ENCODE assay signal across 10 cellular contexts in the genomic region with DNA sequence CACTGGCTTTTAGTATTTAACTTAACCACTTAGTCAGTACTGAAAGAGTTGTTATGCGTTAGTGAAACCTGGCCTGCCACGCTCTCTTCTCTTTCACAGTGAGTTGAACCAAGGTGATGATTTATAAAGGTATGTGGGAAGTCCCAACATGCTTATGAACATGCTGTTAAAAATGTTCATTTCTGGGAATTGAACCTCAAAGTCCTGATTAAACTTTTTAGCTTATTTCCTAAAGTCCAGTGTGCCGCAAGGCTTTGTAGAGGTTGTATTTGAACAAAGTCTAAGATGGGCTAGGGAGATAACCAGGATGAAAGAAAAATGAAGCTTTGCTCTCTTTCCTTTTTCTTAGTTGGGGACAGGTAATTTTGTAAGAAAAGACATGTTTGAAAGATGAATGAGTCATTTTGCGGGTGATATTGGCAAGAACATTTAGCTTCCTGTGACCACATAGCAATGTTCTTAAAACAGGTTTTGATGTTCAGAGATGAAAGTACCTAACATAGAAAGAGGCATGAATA.
A peak's percentile ranks its signal among the peaks of the same experiment; 100 is the strongest.
DNase-seq lines count a peak whose midpoint lies in the region; ATAC-seq and TF ChIP-seq lines count a peak whose summit lies in the region.
"Had no signal": no experiment of that assay in that cellular context is flagged by ENCODE, and none has a peak within 500 bp of the region (broad histone marks: within the 10 kb centered on the region; RNA-seq: fewer than 3 reads in every experiment).

No MANE protein-coding gene starts in this region.

- peaks cover 7% of the 10 kb centered on the region for H3K4me1 Mint-ChIP-seq in activated CD4-positive, alpha-beta memory T cell treated with anti-CD3 and anti-CD28 coated beads for 36 hours (ENCODE audit: low read depth)
- H3K4me1 Mint-ChIP-seq: neural crest cell had no signal

- no peaks in the 10 kb centered on the region for H3K9me3 Mint-ChIP-seq in activated CD4-positive, alpha-beta memory T cell treated with anti-CD3 and anti-CD28 coated beads for 36 hours
- H3K9me3 Mint-ChIP-seq: neural crest cell had no signal

- no peak overlapping the region for H3K4me3 ChIP-seq in heart left ventricle
- H3K4me3 ChIP-seq: BLaER1 treated with 17β-estradiol and CSF1 and Interleukin-3, amounts not matched to agents 10 nM and 100 nM had no signal

- DNase-seq in A172 (ENCODE audit: low spot score) = peak; percentile 22
- peak; percentile 60 for DNase-seq in activated CD4-positive, alpha-beta memory T cell treated with anti-CD3 and anti-CD28 coated beads for 36 hours
- no peak for DNase-seq in NCI-H1436 (lab: John Stamatoyannopoulos, UW)
- DNase-seq in heart left ventricle = no peak
- DNase-seq in DMS153 treated with DMSO at 0.1 percent for 48 hours (lab: John Stamatoyannopoulos, UW; ENCODE audit: unreplicated experiment) = no peak
- no peak for DNase-seq in sciatic nerve (ENCODE audit: low spot score)

- no peak for TF ChIP-seq CTCF in heart left ventricle (IDR thresholded peaks at IDR 0.05)

- no peak overlapping the region for H3K4me3 Mint-ChIP-seq in activated CD4-positive, alpha-beta memory T cell treated with anti-CD3 and anti-CD28 coated beads for 36 hours
- H3K4me3 Mint-ChIP-seq: neural crest cell had no signal

- ATAC-seq in GM19324 (IDR thresholded peaks at IDR 0.05; ENCODE audit: low FRiP score, unreplicated experiment) (peak; percentile 73), HG02970 (IDR thresholded peaks at IDR 0.05; ENCODE audit: low FRiP score, unreplicated experiment) (peak; percentile 93), heart left ventricle (no peak), sciatic nerve (no peak)

- no peak for TF ChIP-seq POLR2A in heart left ventricle (IDR thresholded peaks at IDR 0.05)

- WGBS in heart left ventricle, 4 donors = 87 to 93% (median 89%) methylated on average over 4 of the region's 4 CpGs

- POLR2A ChIA-PET in activated CD4-positive, alpha-beta memory T cell treated with anti-CD3 and anti-CD28 coated beads for 36 hours (lab: Charles Lee) = no interaction called here

- H3K4me1 ChIP-seq in heart left ventricle = no peaks in the 10 kb centered on the region
- H3K4me1 ChIP-seq: BLaER1 treated with 17β-estradiol and CSF1 and Interleukin-3, amounts not matched to agents 10 nM and 100 nM had no signal

- H3K27ac ChIP-seq in heart left ventricle = no peak overlapping the region
- H3K27ac ChIP-seq: BLaER1 treated with 17β-estradiol and CSF1 and Interleukin-3, amounts not matched to agents 10 nM and 100 nM had no signal

- peaks cover 2% of the 10 kb centered on the region for H3K27me3 Mint-ChIP-seq in activated CD4-positive, alpha-beta memory T cell treated with anti-CD3 and anti-CD28 coated beads for 36 hours

- H3K36me3 Mint-ChIP-seq in activated CD4-positive, alpha-beta memory T cell treated with anti-CD3 and anti-CD28 coated beads for 36 hours = no peaks in the 10 kb centered on the region

- no peaks in the 10 kb centered on the region for H3K27me3 ChIP-seq in heart left ventricle
- H3K27me3 ChIP-seq: BLaER1 treated with 17β-estradiol and CSF1 and Interleukin-3, amounts not matched to agents 10 nM and 100 nM had no signal

- no peaks in the 10 kb centered on the region for H3K9me3 ChIP-seq in heart left ventricle
- H3K9me3 ChIP-seq: BLaER1 treated with 17β-estradiol and CSF1 and Interleukin-3, amounts not matched to agents 10 nM and 100 nM had no signal

- no peaks in the 10 kb centered on the region for H3K36me3 ChIP-seq in heart left ventricle
- H3K36me3 ChIP-seq: BLaER1 treated with 17β-estradiol and CSF1 and Interleukin-3, amounts not matched to agents 10 nM and 100 nM had no signal

- CTCF ChIA-PET in activated CD4-positive, alpha-beta memory T cell treated with anti-CD3 and anti-CD28 coated beads for 36 hours (lab: Charles Lee) = interaction anchor here (0.7 kb wide), 1 partner anchor 34 kb away, joined by 4 read pairs; no protein-coding TSS in a partner anchor

- peak overlapping the region; percentile 53 for H3K27ac Mint-ChIP-seq in activated CD4-positive, alpha-beta memory T cell treated with anti-CD3 and anti-CD28 coated beads for 36 hours

- intact Hi-C loops in activated CD4-positive, alpha-beta memory T cell treated with anti-CD3 and anti-CD28 coated beads for 36 hours (cut with micrococcal nuclease) = loop anchor here (1.0 to 10.0 kb wide), 4 partner anchors 157 to 1166 kb away; partner anchors contain the start of gene ARAP2
- intact Hi-C loops in heart left ventricle (cut with DNase I) (no loop called here), sciatic nerve (cut with DNase I) (no loop called here)

Comparison
In these comparisons a context has a peak if more than half of its experiments do, and no peak if none do; other contexts are left out.
1. DNase-seq: peak in A172 (single experiment) and activated CD4-positive, alpha-beta memory T cell treated with anti-CD3 and anti-CD28 coated beads for 36 hours (single experiment); none in NCI-H1436 (single experiment), heart left ventricle (0 of 5), DMS153 treated with DMSO at 0.1 percent for 48 hours (single experiment) and sciatic nerve (single experiment).
2. ATAC-seq: peak in GM19324 (single experiment) and HG02970 (single experiment); none in heart left ventricle (0 of 4) and sciatic nerve (single experiment).